17 cellular contexts compared by ENCODE assay signal in the genomic region with DNA sequence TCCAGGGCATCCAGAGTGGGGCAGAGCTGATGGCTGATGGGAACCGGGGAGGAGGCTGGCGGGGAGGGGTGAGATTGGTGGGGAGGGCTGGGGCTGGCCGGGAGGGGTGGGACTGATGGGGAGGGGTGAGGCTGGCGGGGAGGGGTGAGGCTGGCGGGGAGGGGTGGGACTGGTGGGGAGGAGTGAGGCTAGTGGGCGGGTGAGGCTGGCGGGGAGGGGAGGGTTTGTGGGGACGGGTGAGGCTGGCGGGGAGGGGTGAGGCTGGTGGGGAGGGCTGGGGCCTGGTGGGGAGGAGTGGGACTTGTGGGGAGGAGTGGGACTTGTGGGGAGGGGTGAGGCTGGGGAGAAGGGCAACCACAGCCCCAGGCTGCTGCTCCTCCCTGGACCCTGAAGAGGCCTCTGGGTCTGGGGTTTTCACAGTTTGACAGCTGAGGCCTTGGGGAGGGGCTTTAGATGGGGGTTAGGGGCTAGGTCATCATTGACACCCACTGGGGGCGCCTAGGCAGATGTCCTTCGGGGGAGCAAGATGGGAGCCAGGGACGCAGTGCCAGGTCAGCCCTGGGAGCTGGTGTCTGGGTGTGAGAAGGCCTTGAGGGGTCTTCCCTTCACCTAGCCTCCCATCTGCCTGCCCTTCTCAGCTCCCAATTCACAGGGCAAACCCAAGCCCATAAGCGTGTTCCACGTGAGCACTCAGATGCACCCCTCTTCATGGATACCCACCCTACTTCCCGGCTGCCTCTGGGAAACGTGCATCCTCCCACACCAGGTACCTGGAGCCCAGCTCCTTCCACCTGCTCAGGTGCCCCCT. TPM values are rescaled to one million over a fixed set of nuclear protein-coding genes. Genes with fewer than 3 reads are reported as not detected.
DNase-seq lines count a peak whose midpoint lies in the region; ATAC-seq lines count a peak whose summit lies in the region.
"Had no signal": no experiment of that assay in that cellular context is flagged by ENCODE, and none has a peak within 500 bp of the region (broad histone marks: within the 10 kb centered on the region; RNA-seq: fewer than 3 reads in every experiment).

No MANE protein-coding gene starts in this region.

- peaks cover 29% of the 10 kb centered on the region for H3K36me3 Mint-ChIP-seq in activated naive CD4-positive, alpha-beta T cell treated with anti-CD3 and anti-CD28 coated beads, Interleukin-2, amount 50 U/mL, for 24 hours
- H3K36me3 Mint-ChIP-seq in activated T-helper 17 cell treated with anti-CD3 and anti-CD28 coated beads, Interleukin-2, amount 50 U/mL, for 72 hours (ENCODE audit: low read depth) = peaks cover 6% of the 10 kb centered on the region
- H3K36me3 Mint-ChIP-seq in memory B cell = peaks cover 32% of the 10 kb centered on the region
- peaks cover 49% of the 10 kb centered on the region for H3K36me3 Mint-ChIP-seq in stimulated activated memory B cell treated with anti-CD40 and anti-IgM and Interleukin-4, amounts not matched to agents 10 μg/mL and 1 μg/mL and 100 μg/mL, for 72 hours
- peaks cover 30 to 36% of the 10 kb centered on the region in 2 donors for H3K36me3 Mint-ChIP-seq in CD4-positive, alpha-beta memory T cell

- no peak overlapping the region for H3K4me3 Mint-ChIP-seq in activated naive CD4-positive, alpha-beta T cell treated with anti-CD3 and anti-CD28 coated beads, Interleukin-2, amount 50 U/mL, for 24 hours
- no peak overlapping the region for H3K4me3 Mint-ChIP-seq in activated T-helper 17 cell treated with anti-CD3 and anti-CD28 coated beads, Interleukin-2, amount 50 U/mL, for 72 hours
- no peak overlapping the region for H3K4me3 Mint-ChIP-seq in memory B cell
- H3K4me3 Mint-ChIP-seq in stimulated activated memory B cell treated with anti-CD40 and anti-IgM and Interleukin-4, amounts not matched to agents 10 μg/mL and 1 μg/mL and 100 μg/mL, for 72 hours = no peak overlapping the region
- no peak overlapping the region for H3K4me3 Mint-ChIP-seq in CD4-positive, alpha-beta memory T cell

- no peaks in the 10 kb centered on the region for H3K9me3 ChIP-seq in CD4-positive, alpha-beta memory T cell (ENCODE audit: control insufficient read depth in 1 of 2, low read length in 2 of 2)
- H3K9me3 ChIP-seq: Peyer's patch had no signal

- no peaks in the 10 kb centered on the region for H3K4me1 ChIP-seq in CD4-positive, alpha-beta memory T cell (ENCODE audit: insufficient read depth, low read length)
- H3K4me1 ChIP-seq: A549 had no signal

- H3K4me3 ChIP-seq in CD4-positive, alpha-beta memory T cell (ENCODE audit: low read length in 2 of 2) = no peak overlapping the region
- H3K4me3 ChIP-seq: A549, Peyer's patch had no signal

- H3K27me3 ChIP-seq in CD4-positive, alpha-beta memory T cell (ENCODE audit: insufficient read depth, low read length) = no peaks in the 10 kb centered on the region
- H3K27me3 ChIP-seq: Peyer's patch had no signal

- no peak for ATAC-seq in activated T-helper 17 cell treated with anti-CD3 and anti-CD28 coated beads, Interleukin-2, amount 50 U/mL, for 72 hours (replicated peaks)
- no peak for ATAC-seq in memory B cell (ENCODE audit: low read depth)
- peak; percentile 19 for ATAC-seq in stimulated activated memory B cell treated with anti-CD40 and anti-IgM and Interleukin-4, amounts not matched to agents 10 μg/mL and 1 μg/mL and 100 μg/mL, for 72 hours
- ATAC-seq: A549 had no signal

- H3K9me3 Mint-ChIP-seq in activated naive CD4-positive, alpha-beta T cell treated with anti-CD3 and anti-CD28 coated beads, Interleukin-2, amount 50 U/mL, for 24 hours = peaks cover 13% of the 10 kb centered on the region
- peaks cover 5% of the 10 kb centered on the region for H3K9me3 Mint-ChIP-seq in activated T-helper 17 cell treated with anti-CD3 and anti-CD28 coated beads, Interleukin-2, amount 50 U/mL, for 72 hours
- H3K9me3 Mint-ChIP-seq in memory B cell = peaks cover 3% of the 10 kb centered on the region
- peaks cover 6% of the 10 kb centered on the region for H3K9me3 Mint-ChIP-seq in stimulated activated memory B cell treated with anti-CD40 and anti-IgM and Interleukin-4, amounts not matched to agents 10 μg/mL and 1 μg/mL and 100 μg/mL, for 72 hours
- peaks cover 0 to 16% (median 11%) of the 10 kb centered on the region in 8 donors for H3K9me3 Mint-ChIP-seq in CD4-positive, alpha-beta memory T cell

- intact Hi-C loops in CD4-positive, alpha-beta memory T cell (cut with micrococcal nuclease) = no loop called here

- CTCF ChIA-PET in CD4-positive, alpha-beta memory T cell (lab: Charles Lee; ENCODE audit: partially characterized antibody) = no interaction called here

- H3K36me3 ChIP-seq in CD4-positive, alpha-beta memory T cell (ENCODE audit: insufficient read depth, low read length) = no peaks in the 10 kb centered on the region
- H3K36me3 ChIP-seq: Peyer's patch had no signal

- H3K27ac ChIP-seq in CD4-positive, alpha-beta memory T cell (ENCODE audit: low read depth, low read length) = no peak overlapping the region
- H3K27ac ChIP-seq: A549, C4-2B, Peyer's patch had no signal

- peak overlapping the region; percentile 72 for H3K27ac Mint-ChIP-seq in activated naive CD4-positive, alpha-beta T cell treated with anti-CD3 and anti-CD28 coated beads, Interleukin-2, amount 50 U/mL, for 24 hours
- peak overlapping the region; percentile 50 for H3K27ac Mint-ChIP-seq in activated T-helper 17 cell treated with anti-CD3 and anti-CD28 coated beads, Interleukin-2, amount 50 U/mL, for 72 hours
- H3K27ac Mint-ChIP-seq in memory B cell = peak overlapping the region; percentile 77
- peak overlapping the region; percentile 57 for H3K27ac Mint-ChIP-seq in stimulated activated memory B cell treated with anti-CD40 and anti-IgM and Interleukin-4, amounts not matched to agents 10 μg/mL and 1 μg/mL and 100 μg/mL, for 72 hours
- peak overlapping the region in 3 of 7 donors; percentile 56 to 79 (median 68) for H3K27ac Mint-ChIP-seq in CD4-positive, alpha-beta memory T cell

- POLR2A ChIA-PET in CD4-positive, alpha-beta memory T cell (lab: Charles Lee; ENCODE audit: partially characterized antibody) = no interaction called here

- H3K4me1 Mint-ChIP-seq in activated naive CD4-positive, alpha-beta T cell treated with anti-CD3 and anti-CD28 coated beads, Interleukin-2, amount 50 U/mL, for 24 hours = peaks cover 10% of the 10 kb centered on the region
- H3K4me1 Mint-ChIP-seq in activated T-helper 17 cell treated with anti-CD3 and anti-CD28 coated beads, Interleukin-2, amount 50 U/mL, for 72 hours = peaks cover 13% of the 10 kb centered on the region
- H3K4me1 Mint-ChIP-seq in memory B cell = peaks cover 41% of the 10 kb centered on the region
- peaks cover 48% of the 10 kb centered on the region for H3K4me1 Mint-ChIP-seq in stimulated activated memory B cell treated with anti-CD40 and anti-IgM and Interleukin-4, amounts not matched to agents 10 μg/mL and 1 μg/mL and 100 μg/mL, for 72 hours
- H3K4me1 Mint-ChIP-seq in CD4-positive, alpha-beta memory T cell = peaks cover 3 to 5% (median 4%) of the 10 kb centered on the region in 4 donors

- no peaks in the 10 kb centered on the region for H3K27me3 Mint-ChIP-seq in activated naive CD4-positive, alpha-beta T cell treated with anti-CD3 and anti-CD28 coated beads, Interleukin-2, amount 50 U/mL, for 24 hours
- no peaks in the 10 kb centered on the region for H3K27me3 Mint-ChIP-seq in activated T-helper 17 cell treated with anti-CD3 and anti-CD28 coated beads, Interleukin-2, amount 50 U/mL, for 72 hours
- no peaks in the 10 kb centered on the region for H3K27me3 Mint-ChIP-seq in memory B cell
- no peaks in the 10 kb centered on the region for H3K27me3 Mint-ChIP-seq in stimulated activated memory B cell treated with anti-CD40 and anti-IgM and Interleukin-4, amounts not matched to agents 10 μg/mL and 1 μg/mL and 100 μg/mL, for 72 hours
- no peaks in the 10 kb centered on the region for H3K27me3 Mint-ChIP-seq in CD4-positive, alpha-beta memory T cell

- DNase-seq in activated naive CD4-positive, alpha-beta T cell treated with Interleukin-2 at 50 U/mL for 16 hours = no peak
- DNase-seq in memory B cell (ENCODE audit: low spot score in 2 of 2) (no peak), GF-D8 (lab: John Stamatoyannopoulos, UW) (no peak), AG08396 (ENCODE audit: low spot score) (no peak)
- no peak for DNase-seq in CD4-positive, alpha-beta memory T cell
- DNase-seq: DMS53, NCI-H1092 treated with DMSO at 0.1 percent for 48 hours, NCI-H1694, NCI-H524, Right ventricle myocardium superior had no signal

RNA-seq across cellular contexts. Expression of gene PARVG, which starts 26.7 kb away (rescaled TPM):
- 10 to 100 TPM; 34.9 to 35.8 TPM for total RNA-seq in activated T-helper 17 cell treated with anti-CD3 and anti-CD28 coated beads, Interleukin-2, amount 50 U/mL, for 72 hours
- 100 to 1,000 TPM; 191 to 194 TPM for total RNA-seq in CD4-positive, alpha-beta memory T cell
- polyA plus RNA-seq in CD4-positive, alpha-beta memory T cell = 10 to 100 TPM; 39.6 to 53.0 TPM
- total RNA-seq: HT-29 had no signal
- polyA plus RNA-seq: A549 had no signal

Comparison
In these comparisons a context has a peak if more than half of its experiments do, and no peak if none do; other contexts are left out.
1. RNA of gene PARVG, which starts 26.7 kb away (total RNA-seq): 191 to 194 TPM in CD4-positive, alpha-beta memory T cell; 34.9 to 35.8 TPM in activated T-helper 17 cell treated with anti-CD3 and anti-CD28 coated beads, Interleukin-2, amount 50 U/mL, for 72 hours; every median in the first group is over 4 times any median in the second.